ENCODE assay signal across 15 cellular contexts in genomic region chr3:277873-278272, GRCh38.
A peak's percentile ranks its signal among the peaks of the same experiment; 100 is the strongest.
DNase-seq lines count a peak whose midpoint lies in the region; ATAC-seq and TF ChIP-seq lines count a peak whose summit lies in the region.
"Had no signal": no experiment of that assay in that cellular context is flagged by ENCODE, and none has a peak within 500 bp of the region (broad histone marks: within the 10 kb centered on the region; RNA-seq: fewer than 3 reads in every experiment).

No MANE protein-coding gene starts in this region.

- intact Hi-C loops in mucosa of descending colon (cut with DNase I, micrococcal nuclease), result no loop called here
- intact Hi-C loops in right cardiac atrium (cut with DNase I), result no loop called here

- TF ChIP-seq CTCF in mucosa of descending colon (IDR thresholded peaks at IDR 0.05), result no peak

- H3K4me3 ChIP-seq in GM08714 (ENCODE audit: low read length), result peak overlapping the region; percentile 62; the same call in 1 of the 2 replicates
- H3K4me3 ChIP-seq in mucosa of descending colon, result no peak overlapping the region
- no peak overlapping the region for H3K4me3 ChIP-seq in right cardiac atrium (ENCODE audit: low read length)
- H3K4me3 ChIP-seq: GM23248 had no signal

- H3K9me3 ChIP-seq in mucosa of descending colon, result no peaks in the 10 kb centered on the region
- H3K9me3 ChIP-seq in right cardiac atrium (ENCODE audit: control insufficient read depth, low read length), result no peaks in the 10 kb centered on the region

- no peaks in the 10 kb centered on the region for H3K4me1 ChIP-seq in mucosa of descending colon (ENCODE audit: low read depth)
- H3K4me1 ChIP-seq in right cardiac atrium (ENCODE audit: control insufficient read depth, insufficient read depth, low read length), result no peaks in the 10 kb centered on the region

- DNase-seq in NCI-H460 (ENCODE audit: extremely low read depth, low read depth) (peak; percentile 33), mucosa of descending colon (no peak), EL (no peak), right cardiac atrium (no peak)
- no peak for DNase-seq in stimulated activated CD4-positive, alpha-beta T cell treated with anti-CD3 and anti-CD28 coated beads, Interleukin-2, amount 100 ng/mL, for 48 hours
- DNase-seq: amniotic stem cell, GM23248, islet precursor cell, NCI-H748 treated with DMSO at 0.1 percent for 48 hours, occipital lobe, small intestine had no signal

- no peaks in the 10 kb centered on the region for H3K27me3 ChIP-seq in right cardiac atrium (ENCODE audit: control insufficient read depth, insufficient read depth)

- H3K36me3 ChIP-seq in mucosa of descending colon (ENCODE audit: low read depth), result no peaks in the 10 kb centered on the region

- ATAC-seq in GM21723 (IDR thresholded peaks at IDR 0.05; ENCODE audit: unreplicated experiment) (peak; percentile 25), mucosa of descending colon (peak; percentile 31), GM18870 (IDR thresholded peaks at IDR 0.05; ENCODE audit: unreplicated experiment) (no peak), right cardiac atrium (no peak)

- H3K27ac ChIP-seq in right cardiac atrium (ENCODE audit: low read length), result no peak overlapping the region
- H3K27ac ChIP-seq: GM23248, RWPE1 had no signal

- 69% methylated on average over 1 of the region's 1 CpG for WGBS in right cardiac atrium

Comparison
In these comparisons a context has a peak if more than half of its experiments do, and no peak if none do; other contexts are left out.
1. ATAC-seq: peak in GM21723 (single experiment) and mucosa of descending colon (single experiment); none in GM18870 (single experiment) and right cardiac atrium (0 of 2).